Comparison of ENCODE assay signal across 16 cellular contexts in the genomic region with DNA sequence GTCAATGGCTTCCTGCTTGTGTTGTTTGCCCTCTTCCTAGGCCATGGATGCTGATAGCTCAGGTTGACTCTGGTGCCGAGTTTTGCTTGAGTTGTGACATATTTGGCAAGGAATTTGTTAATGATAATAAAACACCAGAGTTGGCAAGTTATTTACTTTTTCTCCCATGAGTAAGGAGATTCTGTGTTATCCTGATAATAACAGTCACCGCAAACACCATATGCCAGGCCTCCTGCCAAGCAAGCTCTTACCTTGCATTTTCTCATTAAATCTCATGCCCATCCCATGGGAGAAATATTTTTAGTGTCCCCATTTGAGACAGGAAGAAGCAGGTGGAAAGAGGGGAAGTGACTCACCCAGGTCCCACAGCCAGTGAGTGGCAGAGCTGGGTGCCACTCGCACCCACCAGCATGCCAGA.
DNase-seq lines count a peak whose midpoint lies in the region; ATAC-seq, FAIRE-seq and TF ChIP-seq lines count a peak whose summit lies in the region.
"Had no signal": no experiment of that assay in that cellular context is flagged by ENCODE, and none has a peak within 500 bp of the region (broad histone marks: within the 10 kb centered on the region; RNA-seq: fewer than 3 reads in every experiment).

No MANE protein-coding gene starts in this region.

- no peak overlapping the region for H3K4me3 ChIP-seq in PC-3 (ENCODE audit: low read length)
- H3K4me3 ChIP-seq: dorsolateral prefrontal cortex, smooth muscle cell had no signal

- no peaks in the 10 kb centered on the region for H3K9me2 ChIP-seq in PC-3 (replicated peaks; ENCODE audit: low read length)

- peak overlapping the region; percentile 78 for H3K27ac ChIP-seq in PC-3 (ENCODE audit: low read length)
- H3K27ac ChIP-seq: dorsolateral prefrontal cortex, HL-60 had no signal

- H3K36me3 ChIP-seq in PC-3 (ENCODE audit: low read depth, low read length) = peaks cover 15% of the 10 kb centered on the region

- intact Hi-C loops in PC-3 (cut with micrococcal nuclease) = loop anchor here (1.0 kb wide), 1 partner anchor 71 kb away; no protein-coding TSS in a partner anchor
- intact Hi-C loops in left cardiac atrium (cut with DNase I) = no loop called here

- CTCF ChIA-PET in PC-3 (lab: Charles Lee) = interaction anchor here (1.3 kb wide), 1 partner anchor 12 kb away, joined by 4 read pairs; no protein-coding TSS in a partner anchor

- BruUV-seq in PC-3 (replicated peaks; lab: Mats Ljungman, UMichigan) = no TSS peak

- H2AFZ ChIP-seq in PC-3 (ENCODE audit: low read length) = no peak overlapping the region

- FAIRE-seq in islet of Langerhans (lab: Jason Lieb, UNC) = peak; percentile 100

- peak overlapping the region; percentile 67 for H3K4me2 ChIP-seq in PC-3 (ENCODE audit: low read length)
- H3K4me2 ChIP-seq: smooth muscle cell had no signal

- no peaks in the 10 kb centered on the region for H4K20me1 ChIP-seq in PC-3 (ENCODE audit: low read length)

- no peaks in the 10 kb centered on the region for H3F3A ChIP-seq in PC-3 (ENCODE audit: low read length, unreplicated experiment)

- DNase-seq in A172 (ENCODE audit: low spot score) (peak; percentile 97), HT1080 (ENCODE audit: low read depth) (peak; percentile 18), PC-3 (peak; percentile 92), left cardiac atrium (no peak), islet precursor cell (no peak), hypothalamus (lab: John Stamatoyannopoulos, UW) (no peak)
- DNase-seq: ACHN; activated effector memory CD4-positive, alpha-beta T cell treated with anti-CD3 and anti-CD28 coated beads, Interleukin-2, amount 50 U/mL, for 16 hours; DMS53; dorsolateral prefrontal cortex; occipital lobe; stimulated activated naive CD8-positive, alpha-beta T cell treated with anti-CD3 and anti-CD28 coated beads, Interleukin-15, amount 100 ng/mL, for 72 hours had no signal

- TF ChIP-seq CTCF in PC-3 (conservative IDR thresholded peaks at IDR 0.05; ENCODE audit: low read depth, low read length) = no peak

- H3K4me1 ChIP-seq in PC-3 (ENCODE audit: insufficient read depth, low read length) = peaks cover 22% of the 10 kb centered on the region

- POLR2A ChIA-PET in PC-3 (lab: Charles Lee; ENCODE audit: unreplicated experiment) = interaction anchor here (0.7 to 1.2 kb wide), 3 partner anchors 12 to 254 kb away, joined by 3 to 4 read pairs (median 3); no protein-coding TSS in a partner anchor

- 0 out of 2 replicates have a peak overlapping the region, but pooled peaks have one; percentile 47 for H3K9ac ChIP-seq in PC-3 (ENCODE audit: low read length)

- no peaks in the 10 kb centered on the region for H3K27me3 ChIP-seq in PC-3 (ENCODE audit: low read length)

- ATAC-seq in PC-3 = peak; percentile 96
- ATAC-seq in left cardiac atrium = no peak
- no peak for ATAC-seq in GM18870 (IDR thresholded peaks at IDR 0.05; ENCODE audit: unreplicated experiment)
- ATAC-seq: stimulated activated naive CD8-positive, alpha-beta T cell treated with anti-CD3 and anti-CD28 coated beads, Interleukin-15, amount 100 ng/mL, for 72 hours had no signal

- H3K79me2 ChIP-seq in PC-3 (ENCODE audit: low read length) = 0 out of 2 replicates have a peak, but pooled peaks cover 4% of the 10 kb centered on the region

- H3K9me3 ChIP-seq in PC-3 (ENCODE audit: low read length) = no peaks in the 10 kb centered on the region

Comparison
In these comparisons a context has a peak if more than half of its experiments do, and no peak if none do; other contexts are left out.
1. DNase-seq: peak in A172 (single experiment), HT1080 (single experiment) and PC-3 (single experiment); none in left cardiac atrium (single experiment), islet precursor cell (single experiment) and hypothalamus (0 of 51).